ENCODE assay signal across 9 cellular contexts in genomic region chr15:99717129-99718024, GRCh38. TPM values are rescaled to one million over a fixed set of nuclear protein-coding genes. Genes with fewer than 3 reads are reported as not detected.
DNase-seq lines count a peak whose midpoint lies in the region; ATAC-seq and TF ChIP-seq lines count a peak whose summit lies in the region.
"Had no signal": no experiment of that assay in that cellular context is flagged by ENCODE, and none has a peak within 500 bp of the region (broad histone marks: within the 10 kb centered on the region; RNA-seq: fewer than 3 reads in every experiment).

No MANE protein-coding gene starts in this region.

- H3K9me3 Mint-ChIP-seq in activated CD4-positive, alpha-beta memory T cell treated with anti-CD3 and anti-CD28 coated beads for 36 hours = no peaks in the 10 kb centered on the region
- H3K9me3 Mint-ChIP-seq in activated CD4-positive, alpha-beta memory T cell treated with anti-CD3 and anti-CD28 coated beads, Interleukin-2, amount 10 ng/mL, durations not matched to agents 7 days and 5 days = no peaks in the 10 kb centered on the region
- H3K9me3 Mint-ChIP-seq: naive thymus-derived CD8-positive, alpha-beta T cell had no signal

- DNase-seq in activated CD4-positive, alpha-beta memory T cell treated with anti-CD3 and anti-CD28 coated beads for 36 hours = peak; percentile 34
- no peak for DNase-seq in activated CD4-positive, alpha-beta memory T cell treated with anti-CD3 and anti-CD28 coated beads, Interleukin-2, amount 10 ng/mL, durations not matched to agents 7 days and 5 days
- DNase-seq in fibroblast of the aortic adventitia (ENCODE audit: low read depth) (peak; percentile 51), tibial artery (no peak), NCI-H1930 (lab: John Stamatoyannopoulos, UW) (no peak)
- DNase-seq in stimulated activated CD4-positive, alpha-beta T cell treated with anti-CD3 and anti-CD28 coated beads, Interleukin-2, amount 100 ng/mL, for 24 hours = no peak
- DNase-seq: naive thymus-derived CD8-positive, alpha-beta T cell had no signal

- peaks cover 15 to 22% (median 20%) of the 10 kb centered on the region in 3 donors for H3K36me3 ChIP-seq in tibial artery

- no peaks in the 10 kb centered on the region for H3K27me3 ChIP-seq in tibial artery

- ATAC-seq in HG03103 (IDR thresholded peaks at IDR 0.05; ENCODE audit: low read depth, unreplicated experiment) = peak; percentile 42
- ATAC-seq in GM21367 (IDR thresholded peaks at IDR 0.05; ENCODE audit: unreplicated experiment) = no peak
- ATAC-seq: naive thymus-derived CD8-positive, alpha-beta T cell had no signal

- H3K9me3 ChIP-seq in tibial artery = no peaks in the 10 kb centered on the region

- intact Hi-C loops in activated CD4-positive, alpha-beta memory T cell treated with anti-CD3 and anti-CD28 coated beads for 36 hours (cut with micrococcal nuclease) = no loop called here
- intact Hi-C loops in tibial artery (cut with DNase I; ENCODE audit: low total_unique reads) = no loop called here

- H3K4me1 Mint-ChIP-seq in activated CD4-positive, alpha-beta memory T cell treated with anti-CD3 and anti-CD28 coated beads for 36 hours (ENCODE audit: low read depth) = peaks cover 40% of the 10 kb centered on the region
- peaks cover 34% of the 10 kb centered on the region for H3K4me1 Mint-ChIP-seq in activated CD4-positive, alpha-beta memory T cell treated with anti-CD3 and anti-CD28 coated beads, Interleukin-2, amount 10 ng/mL, durations not matched to agents 7 days and 5 days

- peaks cover 0 to 27% (median 19%) of the 10 kb centered on the region in 4 donors for H3K4me1 ChIP-seq in tibial artery

- H3K4me3 Mint-ChIP-seq in activated CD4-positive, alpha-beta memory T cell treated with anti-CD3 and anti-CD28 coated beads for 36 hours = no peak overlapping the region
- no peak overlapping the region for H3K4me3 Mint-ChIP-seq in activated CD4-positive, alpha-beta memory T cell treated with anti-CD3 and anti-CD28 coated beads, Interleukin-2, amount 10 ng/mL, durations not matched to agents 7 days and 5 days
- H3K4me3 Mint-ChIP-seq: naive thymus-derived CD8-positive, alpha-beta T cell had no signal

- no peaks in the 10 kb centered on the region for H3K27me3 Mint-ChIP-seq in activated CD4-positive, alpha-beta memory T cell treated with anti-CD3 and anti-CD28 coated beads for 36 hours
- H3K27me3 Mint-ChIP-seq in activated CD4-positive, alpha-beta memory T cell treated with anti-CD3 and anti-CD28 coated beads, Interleukin-2, amount 10 ng/mL, durations not matched to agents 7 days and 5 days = no peaks in the 10 kb centered on the region
- H3K27me3 Mint-ChIP-seq: naive thymus-derived CD8-positive, alpha-beta T cell had no signal

- CTCF ChIA-PET in activated CD4-positive, alpha-beta memory T cell treated with anti-CD3 and anti-CD28 coated beads for 36 hours (lab: Charles Lee) = interaction anchor here (0.5 to 6.8 kb wide), 7 partner anchors 13 to 445 kb away, joined by 3 to 44 read pairs (median 4); no protein-coding TSS in a partner anchor
- CTCF ChIA-PET in activated CD4-positive, alpha-beta memory T cell treated with anti-CD3 and anti-CD28 coated beads, Interleukin-2, amount 10 ng/mL, durations not matched to agents 7 days and 5 days (lab: Charles Lee) = interaction anchor here (1.7 to 3.2 kb wide), 2 partner anchors 13 to 445 kb away, joined by 5 to 17 read pairs; no protein-coding TSS in a partner anchor

- POLR2A ChIA-PET in activated CD4-positive, alpha-beta memory T cell treated with anti-CD3 and anti-CD28 coated beads for 36 hours (lab: Charles Lee) = interaction anchor here (2.0 kb wide), 1 partner anchor 16 kb away, joined by 11 read pairs; the partner anchor contains the start of gene LYSMD4
- POLR2A ChIA-PET in activated CD4-positive, alpha-beta memory T cell treated with anti-CD3 and anti-CD28 coated beads, Interleukin-2, amount 10 ng/mL, durations not matched to agents 7 days and 5 days (lab: Charles Lee) = interaction anchor here (0.9 to 3.5 kb wide), 2 partner anchors 10 to 16 kb away, joined by 4 to 21 read pairs; partner anchors contain the start of gene LYSMD4

- peak overlapping the region; percentile 0 for H3K27ac Mint-ChIP-seq in activated CD4-positive, alpha-beta memory T cell treated with anti-CD3 and anti-CD28 coated beads for 36 hours
- no peak overlapping the region for H3K27ac Mint-ChIP-seq in activated CD4-positive, alpha-beta memory T cell treated with anti-CD3 and anti-CD28 coated beads, Interleukin-2, amount 10 ng/mL, durations not matched to agents 7 days and 5 days

- peaks cover 6% of the 10 kb centered on the region for H3K36me3 Mint-ChIP-seq in activated CD4-positive, alpha-beta memory T cell treated with anti-CD3 and anti-CD28 coated beads for 36 hours
- H3K36me3 Mint-ChIP-seq in activated CD4-positive, alpha-beta memory T cell treated with anti-CD3 and anti-CD28 coated beads, Interleukin-2, amount 10 ng/mL, durations not matched to agents 7 days and 5 days (ENCODE audit: low read depth) = peaks cover 15% of the 10 kb centered on the region

- H3K4me3 ChIP-seq in fibroblast of the aortic adventitia (ENCODE audit: low read depth, low read length) (no peak overlapping the region), tibial artery (peak overlapping the region in 1 of 2 donors; percentile 15)

- peak overlapping the region; percentile 30 to 69 for H3K27ac ChIP-seq in tibial artery

- TF ChIP-seq CTCF in fibroblast of the aortic adventitia (IDR thresholded peaks at IDR 0.05; ENCODE audit: insufficient read depth, low read length) = no peak
- no peak for TF ChIP-seq CTCF in tibial artery (IDR thresholded peaks at IDR 0.05)

RNA-seq across cellular contexts. Expression of gene LYSMD4, which starts 15.9 kb away (rescaled TPM):
- 1 to 10 TPM; 5.2 to 7.6 TPM for total RNA-seq in activated CD4-positive, alpha-beta memory T cell treated with anti-CD3 and anti-CD28 coated beads for 36 hours
- total RNA-seq in activated CD4-positive, alpha-beta memory T cell treated with anti-CD3 and anti-CD28 coated beads, Interleukin-2, amount 10 ng/mL, durations not matched to agents 7 days and 5 days = 10 to 100 TPM; 10.7 to 10.9 TPM
- total RNA-seq in fibroblast of the aortic adventitia (ENCODE audit: low replicate concordance) = 2.6 and 9.0 TPM in 2 replicates

Comparison
In these comparisons a context has a peak if more than half of its experiments do, and no peak if none do; other contexts are left out.
1. DNase-seq: peak in activated CD4-positive, alpha-beta memory T cell treated with anti-CD3 and anti-CD28 coated beads for 36 hours (single experiment) and fibroblast of the aortic adventitia (single experiment); none in activated CD4-positive, alpha-beta memory T cell treated with anti-CD3 and anti-CD28 coated beads, Interleukin-2, amount 10 ng/mL, durations not matched to agents 7 days and 5 days (single experiment), tibial artery (0 of 2), stimulated activated CD4-positive, alpha-beta T cell treated with anti-CD3 and anti-CD28 coated beads, Interleukin-2, amount 100 ng/mL, for 24 hours (0 of 2) and NCI-H1930 (0 of 2).